ENCODE assay signal across 8 cellular contexts in the genomic region with DNA sequence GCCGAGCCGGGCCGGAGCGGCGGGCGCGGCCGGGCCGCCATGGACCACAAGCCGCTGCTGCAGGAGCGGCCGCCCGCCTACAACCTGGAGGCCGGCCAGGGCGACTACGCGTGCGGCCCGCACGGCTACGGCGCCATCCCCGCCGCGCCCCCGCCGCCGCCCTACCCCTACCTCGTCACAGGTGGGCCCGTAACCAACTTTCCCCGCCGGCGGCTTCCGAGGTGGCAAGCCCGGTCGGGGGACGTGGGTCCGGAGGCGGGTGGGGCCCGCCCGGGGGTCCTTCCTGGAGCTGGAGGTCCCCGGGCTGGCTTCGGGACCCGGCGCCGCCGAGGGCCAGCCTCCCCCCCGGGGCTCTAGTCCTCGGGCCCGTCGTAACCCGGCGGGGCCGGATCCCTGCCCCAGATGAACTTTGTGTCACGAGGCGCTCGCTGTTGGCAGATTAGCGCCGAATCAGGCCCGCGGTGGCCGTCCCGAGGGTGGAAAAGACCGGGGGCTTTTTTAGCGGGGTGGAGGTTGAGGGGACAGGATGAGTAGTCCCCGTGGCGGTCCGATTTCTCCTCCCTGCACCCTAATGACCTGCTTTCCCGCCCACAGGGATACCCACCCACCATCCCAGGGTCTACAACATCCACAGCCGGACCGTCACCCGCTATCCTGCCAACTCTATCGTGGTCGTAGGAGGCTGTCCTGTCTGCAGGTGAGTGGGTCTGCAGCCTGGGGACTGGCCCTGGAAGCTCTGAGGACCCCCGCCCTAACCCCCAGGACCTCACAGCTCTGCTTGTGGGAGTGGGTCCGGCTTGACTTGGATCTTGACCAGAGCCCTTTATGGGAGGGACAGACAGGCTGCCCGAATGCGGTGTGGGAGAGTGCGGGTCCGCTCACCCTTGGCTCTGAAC. TPM values are rescaled to one million over a fixed set of nuclear protein-coding genes. Genes with fewer than 3 reads are reported as not detected.
A peak's percentile ranks its signal among the peaks of the same experiment; 100 is the strongest.
DNase-seq lines count a peak whose midpoint lies in the region; ATAC-seq, FAIRE-seq and TF ChIP-seq lines count a peak whose summit lies in the region.

No MANE protein-coding gene starts in this region.

- no peaks in the 10 kb centered on the region for H3K27me3 ChIP-seq in BLaER1 treated with 17β-estradiol and CSF1 and Interleukin-3, amounts not matched to agents 10 nM and 100 nM
- H3K27me3 ChIP-seq in pancreas, result no peaks in the 10 kb centered on the region

- peaks cover 36 to 50% (median 38%) of the 10 kb centered on the region in 11 experiments for H4K20me1 ChIP-seq in BLaER1 treated with 17β-estradiol and CSF1 and Interleukin-3, amounts not matched to agents 10 nM and 100 nM

- H3K36me3 ChIP-seq in BLaER1 treated with 17β-estradiol and CSF1 and Interleukin-3, amounts not matched to agents 10 nM and 100 nM, result peaks cover 7 to 44% (median 38%) of the 10 kb centered on the region in 11 experiments; a peak in 20 of 22 replicates
- no peaks in the 10 kb centered on the region for H3K36me3 ChIP-seq in pancreas

- H3K4me3 ChIP-seq in BLaER1 treated with 17β-estradiol and CSF1 and Interleukin-3, amounts not matched to agents 10 nM and 100 nM, result peak overlapping the region; percentile 84 to 97 (median 94)
- H3K4me3 ChIP-seq in fibroblast of the aortic adventitia (ENCODE audit: low read depth, low read length), result peak overlapping the region; percentile 95
- H3K4me3 ChIP-seq in pancreas, result peak overlapping the region; percentile 83 to 98 (median 88)

- FAIRE-seq in pancreas (lab: Jason Lieb, UNC), result no peak

- no peaks in the 10 kb centered on the region for H3K9me3 ChIP-seq in BLaER1 treated with 17β-estradiol and CSF1 and Interleukin-3, amounts not matched to agents 10 nM and 100 nM (replicated peaks in 1 of 11)
- no peaks in the 10 kb centered on the region for H3K9me3 ChIP-seq in pancreas

- H3K4me2 ChIP-seq in BLaER1 treated with 17β-estradiol and CSF1 and Interleukin-3, amounts not matched to agents 10 nM and 100 nM, result peak overlapping the region; percentile 95 to 100 (median 99)

- intact Hi-C loops in pancreas (cut with DNase I), result no loop called here

- peak overlapping the region; percentile 91 to 98 (median 95) for H3K27ac ChIP-seq in BLaER1 treated with 17β-estradiol and CSF1 and Interleukin-3, amounts not matched to agents 10 nM and 100 nM
- peak overlapping the region; percentile 88 to 95 (median 92) for H3K27ac ChIP-seq in pancreas

- peaks cover 40 to 63% (median 56%) of the 10 kb centered on the region in 10 experiments for H3K4me1 ChIP-seq in BLaER1 treated with 17β-estradiol and CSF1 and Interleukin-3, amounts not matched to agents 10 nM and 100 nM
- peaks cover 33 to 51% (median 40%) of the 10 kb centered on the region in 3 donors for H3K4me1 ChIP-seq in pancreas

- H3K9ac ChIP-seq in BLaER1 treated with 17β-estradiol and CSF1 and Interleukin-3, amounts not matched to agents 10 nM and 100 nM, result peak overlapping the region; percentile 96 to 99 (median 97)

- 1% methylated on average over 50 to 80 of the region's 80 CpGs for WGBS in pancreas, 2 donors

- peak; percentile 33 for DNase-seq in GM19240 (ENCODE audit: insufficient read length, low spot score)
- peak; percentile 18 to 22 for DNase-seq in activated CD4-positive, alpha-beta T cell treated with anti-CD3 and anti-CD28 coated beads, Interleukin-2, amount 50 U/mL, for 4 hours
- DNase-seq in fibroblast of the aortic adventitia (ENCODE audit: low read depth), result no peak
- peak; percentile 53 to 89 (median 76) for DNase-seq in pancreas
- DNase-seq in AML-193 (lab: John Stamatoyannopoulos, UW), result no peak
- DNase-seq in kidney tubule cell (ENCODE audit: low spot score), result no peak

- TF ChIP-seq CTCF in fibroblast of the aortic adventitia (IDR thresholded peaks at IDR 0.05; ENCODE audit: insufficient read depth, low read length) (no peak), pancreas (IDR thresholded peaks at IDR 0.05) (no peak)

- ATAC-seq in HG03342 (IDR thresholded peaks at IDR 0.05; ENCODE audit: unreplicated experiment) (peak; percentile 37), pancreas (peak in 2 of 4 donors; percentile 2 to 8)

RNA-seq across cellular contexts. Expression of a gene that starts 0.5 kb away (rescaled TPM):
- total RNA-seq in fibroblast of the aortic adventitia (ENCODE audit: low replicate concordance), result 22.5 and 105 TPM in 2 replicates
- 100 to 1,000 TPM in 5 of 6 donors, 10 to 100 TPM in 1; 88.0 to 122 (median 118) TPM for total RNA-seq in pancreas
- polyA plus RNA-seq in pancreas, result 100 to 1,000 TPM; 106 to 107 TPM

RNA-seq across cellular contexts. Expression of a gene that starts 30.0 kb away (rescaled TPM):
- total RNA-seq in fibroblast of the aortic adventitia (ENCODE audit: low replicate concordance) (11.7 and 13.0 TPM in 2 replicates), pancreas (10 to 100 TPM; 12.5 to 26.3 (median 20.0) TPM)
- polyA plus RNA-seq in pancreas, result 10 to 100 TPM; 16.2 to 36.3 TPM

Comparison
In these comparisons a context has a peak if more than half of its experiments do, and no peak if none do; other contexts are left out.
1. DNase-seq: peak in GM19240 (single experiment), activated CD4-positive, alpha-beta T cell treated with anti-CD3 and anti-CD28 coated beads, Interleukin-2, amount 50 U/mL, for 4 hours (2 of 2) and pancreas (6 of 6); none in fibroblast of the aortic adventitia (single experiment), AML-193 (0 of 2) and kidney tubule cell (single experiment).
2. Peak in every context shown above with its lines, with median percentiles within 50 percentile points of each other: H3K4me3 ChIP-seq.